ENCODE assay signal across 8 cellular contexts in genomic region chr9:121073038-121073437, GRCh38. TPM values are rescaled to one million over a fixed set of nuclear protein-coding genes. Genes with fewer than 3 reads are reported as not detected.
DNase-seq lines count a peak whose midpoint lies in the region; ATAC-seq and TF ChIP-seq lines count a peak whose summit lies in the region.

No MANE protein-coding gene starts in this region.

- peak overlapping the region in 4 of 5 donors; percentile 87 to 93 (median 92) for H3K27ac ChIP-seq in stomach

- H3K4me3 ChIP-seq in fibroblast of pulmonary artery (replicated peaks; ENCODE audit: low read depth, low read length) (peak overlapping the region; percentile 16), stomach (no peak overlapping the region)

- H3K9me3 ChIP-seq in stomach, result no peaks in the 10 kb centered on the region

- peak; percentile 3 for DNase-seq in NCI-H748 (lab: John Stamatoyannopoulos, UW; ENCODE audit: unreplicated experiment)
- no peak for DNase-seq in NCI-H748 treated with DMSO at 0.1 percent for 48 hours (lab: John Stamatoyannopoulos, UW)
- DNase-seq in RPMI7951 (ENCODE audit: low read depth), result peak; percentile 49
- DNase-seq in fibroblast of pulmonary artery (ENCODE audit: low read depth), result peak; percentile 93
- DNase-seq in stomach, result peak; percentile 39
- DNase-seq in NCI-H1092 (lab: John Stamatoyannopoulos, UW), result no peak
- no peak for DNase-seq in NCI-H128 (lab: John Stamatoyannopoulos, UW; ENCODE audit: unreplicated experiment)

- no peaks in the 10 kb centered on the region for H3K27me3 ChIP-seq in stomach

- no peak for TF ChIP-seq CTCF in fibroblast of pulmonary artery (IDR thresholded peaks at IDR 0.05; ENCODE audit: low read length, missing control alignments)
- TF ChIP-seq CTCF in stomach (IDR thresholded peaks at IDR 0.05), result no peak

- H3K36me3 ChIP-seq in stomach, result no peaks in the 10 kb centered on the region

- no peak for TF ChIP-seq EP300 in stomach (IDR thresholded peaks at IDR 0.05)

- peaks cover 25 to 37% (median 32%) of the 10 kb centered on the region in 4 donors for H3K4me1 ChIP-seq in stomach

- intact Hi-C loops in stomach (cut with DNase I; ENCODE audit: low total_unique reads), result no loop called here

- no peak for ATAC-seq in HG03108 (IDR thresholded peaks at IDR 0.05; ENCODE audit: unreplicated experiment)

- no peak for TF ChIP-seq POLR2A in stomach (IDR thresholded peaks at IDR 0.05)

- 21 to 34% (median 28%) methylated on average over 4 of the region's 4 CpGs for WGBS in stomach, 5 donors

RNA-seq across cellular contexts. Expression of gene CNTRL, which starts 1.7 kb away (rescaled TPM):
- 16.9 and 19.5 TPM in 2 replicates for total RNA-seq in RPMI7951 (2014; rRNA removed; shearing (Covaris generic))
- total RNA-seq in stomach, result 10 to 100 TPM in 4 of 5 donors, 1 to 10 TPM in 1; 9.4 to 27.4 (median 19.1) TPM
- polyA plus RNA-seq in stomach, result 1 to 10 TPM; 4.4 to 7.6 (median 5.6) TPM

RNA-seq across cellular contexts. Expression of gene C5, which starts 23.0 kb away (rescaled TPM):
- total RNA-seq in RPMI7951 (2014; rRNA removed; shearing (Covaris generic)), result 6.2 and 8.4 TPM in 2 replicates
- 10 to 100 TPM in 1 of 5 donors, 1 to 10 TPM in 4; 4.3 to 13.4 (median 7.6) TPM for total RNA-seq in stomach
- polyA plus RNA-seq in stomach, result 1 to 10 TPM; 4.0 to 6.5 (median 5.2) TPM

Comparison
In these comparisons a context has a peak if more than half of its experiments do, and no peak if none do; other contexts are left out.
1. DNase-seq: peak in NCI-H748 (single experiment), RPMI7951 (single experiment), fibroblast of pulmonary artery (single experiment) and stomach (single experiment); none in NCI-H748 treated with DMSO at 0.1 percent for 48 hours (single experiment), NCI-H1092 (single experiment) and NCI-H128 (single experiment).